ENCODE assay signal across 1 cellular context in the genomic region with DNA sequence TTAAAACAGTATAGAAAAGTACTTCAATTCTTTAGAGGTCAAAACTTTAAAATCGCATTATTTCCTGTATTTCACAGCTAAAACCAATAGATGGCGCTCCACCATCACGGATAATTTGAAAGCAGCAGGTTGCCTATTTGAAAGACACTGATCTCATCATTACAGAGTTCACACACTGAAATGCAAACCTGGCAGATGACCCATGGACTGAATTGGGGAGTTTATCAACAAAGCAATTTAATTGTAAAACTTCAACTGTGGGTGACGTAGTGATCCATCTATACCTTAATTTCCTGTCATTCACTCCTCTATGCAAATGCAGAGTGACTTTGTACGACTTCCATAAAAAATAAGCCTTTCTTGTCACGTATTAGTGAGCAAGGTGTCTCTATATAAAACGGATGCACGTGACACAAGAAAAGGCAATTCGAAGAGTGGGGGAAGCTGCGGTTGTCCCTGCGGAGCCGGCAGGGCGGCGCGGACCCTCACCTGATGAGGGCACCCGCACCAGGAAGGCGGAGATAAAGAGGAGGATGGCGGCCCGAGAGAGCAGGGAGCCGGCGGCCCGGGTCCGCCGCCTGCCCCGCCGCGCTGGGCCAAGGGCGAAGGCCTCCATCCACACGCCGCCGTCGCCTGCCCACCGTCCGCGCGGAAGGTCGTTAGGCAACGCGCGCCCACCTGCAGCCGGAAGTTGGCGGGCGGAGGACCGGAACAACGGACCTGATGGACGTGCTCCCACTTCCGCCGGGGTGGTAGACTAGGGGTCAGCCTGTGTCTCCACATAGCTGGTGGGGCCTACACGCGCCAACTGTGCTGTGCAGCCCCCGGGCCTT.
TF ChIP-seq lines count a peak whose summit lies in the region.

A gene with protein sequence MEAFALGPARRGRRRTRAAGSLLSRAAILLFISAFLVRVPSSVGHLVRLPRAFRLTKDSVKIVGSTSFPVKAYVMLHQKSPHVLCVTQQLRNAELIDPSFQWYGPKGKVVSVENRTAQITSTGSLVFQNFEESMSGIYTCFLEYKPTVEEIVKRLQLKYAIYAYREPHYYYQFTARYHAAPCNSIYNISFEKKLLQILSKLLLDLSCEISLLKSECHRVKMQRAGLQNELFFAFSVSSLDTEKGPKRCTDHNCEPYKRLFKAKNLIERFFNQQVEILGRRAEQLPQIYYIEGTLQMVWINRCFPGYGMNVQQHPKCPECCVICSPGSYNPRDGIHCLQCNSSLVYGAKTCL (minus strand): TSS at position 668 of the 833 bp plus-strand sequence. CDS start 52 bp downstream, at position 616.

TF ChIP-seq in HCT116, 20 proteins besides CTCF, POLR2A, EP300 and RAD21 (continued from another document):
- TF ChIP-seq, protein P1, sequence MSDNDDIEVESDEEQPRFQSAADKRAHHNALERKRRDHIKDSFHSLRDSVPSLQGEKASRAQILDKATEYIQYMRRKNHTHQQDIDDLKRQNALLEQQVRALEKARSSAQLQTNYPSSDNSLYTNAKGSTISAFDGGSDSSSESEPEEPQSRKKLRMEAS (IDR thresholded peaks at IDR 0.05), result no peak
